In the genomic region with DNA sequence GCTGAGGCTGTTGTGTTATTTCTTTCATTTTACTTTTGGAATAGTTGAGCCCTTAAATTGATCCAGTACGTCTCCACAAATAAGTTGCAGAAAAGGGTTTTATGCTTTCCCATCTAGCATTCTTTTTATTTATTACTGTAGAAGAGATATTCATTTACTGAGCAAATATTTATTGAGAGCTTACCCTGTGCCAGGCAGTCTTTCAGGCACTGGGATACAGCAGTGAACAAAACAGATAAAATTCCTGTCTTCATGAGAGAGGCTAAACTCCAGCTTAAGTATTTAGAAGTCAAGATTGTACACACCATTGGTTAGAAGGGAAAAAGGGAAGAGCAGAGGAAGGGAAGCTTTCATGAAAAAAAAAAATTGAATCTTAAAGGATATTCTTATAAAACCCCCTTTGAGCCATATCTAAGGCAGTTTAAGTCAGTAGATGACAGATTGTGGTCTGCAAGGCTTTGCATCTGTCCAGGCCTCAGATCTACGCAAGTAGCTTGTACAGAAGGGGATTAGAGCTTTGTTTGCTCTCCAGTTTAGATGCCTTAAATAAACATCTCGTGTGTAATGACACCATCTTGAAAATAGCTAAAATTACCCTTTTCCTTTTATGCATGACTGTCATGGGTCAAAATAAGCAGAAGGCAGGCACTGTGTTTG, we compare ENCODE assay signal across 17 cellular contexts. TPM values are rescaled to one million over a fixed set of nuclear protein-coding genes. Genes with fewer than 3 reads are reported as not detected.
DNase-seq lines count a peak whose midpoint lies in the region.
"Had no signal": no experiment of that assay in that cellular context is flagged by ENCODE, and none has a peak within 500 bp of the region (broad histone marks: within the 10 kb centered on the region; RNA-seq: fewer than 3 reads in every experiment).

No MANE protein-coding gene starts in this region.

- peaks cover 47% of the 10 kb centered on the region for H3K36me3 ChIP-seq in mesodermal cell (ENCODE audit: control insufficient read depth, insufficient read depth, low read length)
- H3K36me3 ChIP-seq: adrenal gland, colonic mucosa, Peyer's patch had no signal

- peaks cover 21% of the 10 kb centered on the region for H3K4me1 ChIP-seq in mesodermal cell (ENCODE audit: control insufficient read depth, insufficient read depth, low read length, poor library complexity, severe bottlenecking)
- H3K4me1 ChIP-seq: BLaER1, colonic mucosa had no signal

- H3K4me3 ChIP-seq in mesodermal cell (ENCODE audit: extremely low read depth, insufficient read depth, low read length, poor library complexity, severe bottlenecking), result no peak overlapping the region
- H3K4me3 ChIP-seq: adrenal gland, BLaER1, colonic mucosa, Peyer's patch had no signal

- H3K9me3 ChIP-seq in mesodermal cell (ENCODE audit: control insufficient read depth, low read length), result no peaks in the 10 kb centered on the region
- H3K9me3 ChIP-seq: adrenal gland, BLaER1, colonic mucosa, Peyer's patch had no signal

- peak; percentile 7 for DNase-seq in DMS 273 treated with DMSO at 0.1 percent for 48 hours (lab: John Stamatoyannopoulos, UW)
- peak; percentile 48 for DNase-seq in NCI-H2029 (lab: John Stamatoyannopoulos, UW)
- DNase-seq in amniotic epithelial cell (ENCODE audit: low read depth), result peak; percentile 83
- DNase-seq in midbrain (lab: John Stamatoyannopoulos, UW), result no peak
- DNase-seq in activated T-cell treated with anti-CD3 and anti-CD28 coated beads, Interleukin-2, amount 50 U/mL, for 1 hour, result no peak
- DNase-seq in NCI-H2081 treated with DMSO at 0.1 percent for 48 hours (lab: John Stamatoyannopoulos, UW), result no peak
- no peak for DNase-seq in mucosa of gallbladder (ENCODE audit: low spot score)
- DNase-seq: activated CD4-positive, alpha-beta T cell treated with anti-CD3 and anti-CD28 coated beads for 36 hours; activated T-cell treated with anti-CD3 and anti-CD28 coated beads, Interleukin-2, amount 50 U/mL, for 48 hours; adrenal gland; colonic mucosa; EL; NCI-H1694 treated with DMSO at 0.1 percent for 48 hours; Peyer's patch; stimulated activated CD4-positive, alpha-beta T cell treated with anti-CD3 and anti-CD28 coated beads, Interleukin-2, amount 100 ng/mL, for 48 hours had no signal

- H3K27ac ChIP-seq in mesodermal cell (ENCODE audit: low read depth, low read length, severe bottlenecking), result peak overlapping the region; percentile 8
- H3K27ac ChIP-seq: adrenal gland, BLaER1, colonic mucosa had no signal

- 100% methylated on average over 1 of the region's 3 CpGs for WGBS in mesodermal cell (ENCODE audit: insufficient coverage in 2 of 2), 2 experiments

RNA-seq across cellular contexts. Expression of a gene that starts 58.3 kb away (rescaled TPM):
- 84.3 TPM for polyA plus RNA-seq in mesodermal cell (2013, experiment 1 of 2)
- 97.9 TPM for polyA plus RNA-seq in mesodermal cell (2013, experiment 2 of 2)
- 38.2 TPM for total RNA-seq in mucosa of gallbladder

Comparison
In these comparisons a context has a peak if more than half of its experiments do, and no peak if none do; other contexts are left out.
1. DNase-seq: peak in DMS 273 treated with DMSO at 0.1 percent for 48 hours (single experiment), NCI-H2029 (single experiment) and amniotic epithelial cell (single experiment); none in midbrain (single experiment), activated T-cell treated with anti-CD3 and anti-CD28 coated beads, Interleukin-2, amount 50 U/mL, for 1 hour (single experiment), NCI-H2081 treated with DMSO at 0.1 percent for 48 hours (single experiment) and mucosa of gallbladder (single experiment).